Comparison of ENCODE assay signal across 13 cellular contexts in genomic region chr19:54738306-54738705, GRCh38. TPM values are rescaled to one million over a fixed set of nuclear protein-coding genes. Genes with fewer than 3 reads are reported as not detected.
"Had no signal": no experiment of that assay in that cellular context is flagged by ENCODE, and none has a peak within 500 bp of the region (broad histone marks: within the 10 kb centered on the region; RNA-seq: fewer than 3 reads in every experiment).

TSS of gene KIR2DL3 (plus strand) at chr19:54738513. CDS start at chr19:54738546, 33 bp downstream.

RNA-seq across cellular contexts. Expression of gene KIR2DL3, which starts in this region (rescaled TPM):
- total RNA-seq: stomach, subcutaneous adipose tissue, suprapubic skin, temporal lobe, testis, thoracic aorta, thyroid gland, tibial nerve, upper lobe of right lung, ureter, urinary bladder, uterus, vagina had no signal
- polyA plus RNA-seq: stomach, urinary bladder had no signal
